In the genomic region with DNA sequence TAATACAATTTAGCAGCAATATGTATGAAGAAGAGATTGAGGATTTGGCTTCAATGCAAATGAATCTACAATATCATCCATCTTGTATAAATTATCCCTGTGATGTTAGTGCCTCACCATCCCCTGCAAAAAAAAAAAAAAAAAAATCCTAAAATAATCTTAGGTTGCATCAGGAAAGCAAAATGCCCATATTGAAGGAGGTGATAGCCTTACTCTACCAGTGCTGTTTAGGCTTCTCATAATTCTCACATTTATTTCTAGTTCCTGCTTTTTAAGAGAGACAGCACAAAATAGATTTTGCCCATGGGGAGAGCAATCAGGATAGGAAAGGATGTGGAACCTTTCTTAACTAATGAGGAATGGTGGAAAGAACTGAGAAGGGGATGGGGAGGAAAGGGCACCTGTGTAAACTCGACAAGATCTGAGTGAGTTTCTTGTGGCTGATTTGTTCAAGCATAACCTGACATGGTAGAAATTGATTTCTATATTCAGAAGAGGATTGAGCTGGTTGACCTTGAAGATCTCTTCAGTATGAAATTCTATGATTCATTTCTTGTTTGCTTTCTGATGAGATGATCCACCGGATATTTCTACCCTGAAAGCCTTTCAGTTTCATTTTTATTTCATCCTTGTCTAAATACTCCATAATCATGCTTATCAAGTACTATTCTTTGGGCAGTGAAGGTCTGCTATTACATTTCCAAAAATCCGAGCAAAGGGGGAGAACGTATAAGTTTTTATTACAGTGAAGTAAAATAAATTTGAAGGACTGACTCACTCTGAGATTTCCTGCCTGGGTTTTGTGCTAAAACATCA, we compare ENCODE assay signal across 11 cellular contexts.
A peak's percentile ranks its signal among the peaks of the same experiment; 100 is the strongest.
DNase-seq lines count a peak whose midpoint lies in the region; ATAC-seq, FAIRE-seq and TF ChIP-seq lines count a peak whose summit lies in the region.
"Had no signal": no experiment of that assay in that cellular context is flagged by ENCODE, and none has a peak within 500 bp of the region (broad histone marks: within the 10 kb centered on the region; RNA-seq: fewer than 3 reads in every experiment).

No MANE protein-coding gene starts in this region.

- intact Hi-C loops in pancreas (cut with DNase I): no loop called here

- TF ChIP-seq CTCF in brain microvascular endothelial cell (IDR thresholded peaks at IDR 0.05; ENCODE audit: low read depth, low read length, missing control alignments) (no peak), pancreas (IDR thresholded peaks at IDR 0.05) (no peak)

- no peaks in the 10 kb centered on the region for H3K4me1 ChIP-seq in pancreas

- ATAC-seq in activated CD4-positive, CD25-positive, alpha-beta regulatory T cell treated with anti-CD3 and anti-CD28 coated beads, Interleukin-2, amount 50 U/mL, for 24 hours: peak; percentile 59 to 60
- ATAC-seq in pancreas (peak in 3 of 4 donors; percentile 28 to 77 (median 38)), GM21528 (IDR thresholded peaks at IDR 0.05; ENCODE audit: low FRiP score, unreplicated experiment) (no peak)

- H3K36me3 ChIP-seq in brain microvascular endothelial cell (replicated peaks) (no peaks in the 10 kb centered on the region), pancreas (no peaks in the 10 kb centered on the region)

- 54 to 67% methylated on average over 4 of the region's 4 CpGs for WGBS in pancreas, 2 donors

- FAIRE-seq in pancreas (lab: Jason Lieb, UNC): no peak
- FAIRE-seq: A204.1 had no signal

- H3K9me3 ChIP-seq in pancreas: no peaks in the 10 kb centered on the region

- in situ Hi-C loops in brain microvascular endothelial cell (cut with HindIII; ENCODE audit: low pct_ligation_motif_present, low sequenced_read_pairs): no loop called here

- H3K27me3 ChIP-seq in brain microvascular endothelial cell (replicated peaks) (no peaks in the 10 kb centered on the region), pancreas (no peaks in the 10 kb centered on the region)

- H3K27ac ChIP-seq in brain microvascular endothelial cell (peak overlapping the region; percentile 57), pancreas (peak overlapping the region in 1 of 4 donors; percentile 25)

- DNase-seq in activated CD4-positive, CD25-positive, alpha-beta regulatory T cell treated with anti-CD3 and anti-CD28 coated beads, Interleukin-2, amount 50 U/mL, for 72 hours: no peak
- DNase-seq in M059J (ENCODE audit: low read depth) (peak; percentile 29), brain microvascular endothelial cell (no peak), pancreas (no peak), COR-L47 (lab: John Stamatoyannopoulos, UW) (no peak), middle frontal gyrus (ENCODE audit: extremely low spot score, low spot score) (no peak)
- DNase-seq: NCI-H1694, Right ventricle myocardium superior had no signal

- H3K4me3 ChIP-seq in brain microvascular endothelial cell (ENCODE audit: low read depth, low read length) (peak overlapping the region; percentile 25), pancreas (no peak overlapping the region)
